10 cellular contexts compared by ENCODE assay signal in the genomic region with DNA sequence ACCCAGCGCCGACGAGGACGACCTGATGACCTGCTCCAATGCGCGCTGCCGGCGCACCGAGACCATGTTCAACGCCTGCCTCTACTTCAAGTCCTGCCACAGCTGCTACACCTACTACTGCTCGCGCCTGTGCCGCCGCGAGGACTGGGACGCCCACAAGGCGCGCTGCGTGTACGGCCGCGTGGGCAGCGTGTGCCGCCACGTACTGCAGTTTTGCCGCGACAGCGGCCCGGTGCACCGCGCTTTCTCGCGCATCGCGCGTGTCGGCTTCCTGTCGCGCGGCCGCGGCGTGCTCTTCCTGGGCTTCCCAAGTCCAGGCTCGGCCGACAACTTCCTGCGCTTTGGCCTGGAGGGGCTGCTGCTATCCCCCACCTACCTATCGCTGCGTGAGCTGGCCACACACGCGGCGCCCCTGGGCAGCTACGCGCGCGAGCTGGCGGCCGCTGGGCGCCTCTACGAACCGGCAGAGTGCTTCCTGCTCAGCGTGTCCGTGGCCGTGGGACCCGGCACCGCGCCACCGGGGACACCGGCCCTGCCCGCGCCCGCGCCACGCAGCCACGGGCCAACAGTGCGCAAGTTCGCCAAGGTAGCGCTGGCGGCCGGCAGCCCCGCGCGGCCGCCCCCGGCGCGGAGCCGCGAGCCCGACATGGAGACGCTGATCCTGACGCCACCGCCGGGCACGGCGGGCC. TPM values are rescaled to one million over a fixed set of nuclear protein-coding genes. Genes with fewer than 3 reads are reported as not detected.
A peak's percentile ranks its signal among the peaks of the same experiment; 100 is the strongest.
DNase-seq lines count a peak whose midpoint lies in the region; ATAC-seq and TF ChIP-seq lines count a peak whose summit lies in the region.
"Had no signal": no experiment of that assay in that cellular context is flagged by ENCODE, and none has a peak within 500 bp of the region (broad histone marks: within the 10 kb centered on the region; RNA-seq: fewer than 3 reads in every experiment).

No MANE protein-coding gene starts in this region.

- peak overlapping the region; percentile 71 for H3K27ac Mint-ChIP-seq in activated T-cell treated with anti-CD3 and anti-CD28 coated beads, Interleukin-2, amount 50 U/mL, for 24 hours
- H3K27ac Mint-ChIP-seq: activated B cell treated with CpG ODN at 0.5 μM for 24 hours had no signal

- peak overlapping the region in 9 of 10 donors; percentile 17 to 99 (median 78) for H3K4me3 ChIP-seq in heart right ventricle
- peak overlapping the region; percentile 40; the same call in 1 of the 2 replicates for H3K4me3 ChIP-seq in iPS-20b (ENCODE audit: low read length)
- peak overlapping the region; percentile 11 for H3K4me3 ChIP-seq in thymus (ENCODE audit: low read length)
- peak overlapping the region in 1 of 4 donors; percentile 83 for H3K4me3 ChIP-seq in adrenal gland

- H3K9ac ChIP-seq in iPS-20b (ENCODE audit: low read depth, low read length) = peak overlapping the region; percentile 37; the same call in 1 of the 2 replicates

- intact Hi-C loops in heart right ventricle (cut with DNase I) (loop anchor here in 6 of 10 donors (5.0 to 10.0 kb wide), 5 partner anchors 52 to 178 kb away; a partner anchor contains a TSS), left ventricle myocardium superior (cut with micrococcal nuclease) (no loop called here), adrenal gland (cut with DNase I) (loop anchor here (10.0 kb wide), 2 partner anchors 52 to 98 kb away; a partner anchor contains a TSS)

- 4 to 13% methylated on average over 95 of the region's 95 CpGs for WGBS in heart right ventricle, 2 donors
- WGBS in thymus = 8% methylated on average over 95 of the region's 95 CpGs
- WGBS in adrenal gland, 4 donors = 23 to 43% (median 33%) methylated on average over 37 to 95 of the region's 95 CpGs

- H3K4me3 Mint-ChIP-seq in activated T-cell treated with anti-CD3 and anti-CD28 coated beads, Interleukin-2, amount 50 U/mL, for 24 hours = peak overlapping the region; percentile 38

- H3K9me3 ChIP-seq in heart right ventricle (no peaks in the 10 kb centered on the region), iPS-20b (ENCODE audit: insufficient read depth, low read depth, low read length) (no peaks in the 10 kb centered on the region), thymus (ENCODE audit: control insufficient read depth) (peaks cover 2% of the 10 kb centered on the region), adrenal gland (replicated peaks in 1 of 3) (no peaks in the 10 kb centered on the region)
- H3K9me3 ChIP-seq: Caco-2 had no signal

- H3K27me3 Mint-ChIP-seq in activated T-cell treated with anti-CD3 and anti-CD28 coated beads, Interleukin-2, amount 50 U/mL, for 24 hours = peaks cover 32% of the 10 kb centered on the region

- H3K27ac ChIP-seq in heart right ventricle = peak overlapping the region in 1 of 10 donors; percentile 93
- no peak overlapping the region for H3K27ac ChIP-seq in iPS-20b (ENCODE audit: low read length)
- no peak overlapping the region for H3K27ac ChIP-seq in thymus (ENCODE audit: low read depth)
- H3K27ac ChIP-seq in adrenal gland = no peak overlapping the region

- H3K4me1 ChIP-seq in heart right ventricle (peaks cover 35 to 79% (median 63%) of the 10 kb centered on the region in 9 donors), iPS-20b (ENCODE audit: insufficient read depth, low read length) (peaks cover 7% of the 10 kb centered on the region; the same call in 1 of the 2 replicates), thymus (ENCODE audit: control insufficient read depth, insufficient read depth, low read length) (peaks cover 18% of the 10 kb centered on the region), adrenal gland (replicated peaks in 1 of 2) (peaks cover 21 to 43% of the 10 kb centered on the region in 2 donors)

- ATAC-seq in heart right ventricle (no peak), left ventricle myocardium superior (no peak)

- peaks cover 21% of the 10 kb centered on the region for H3K36me3 Mint-ChIP-seq in activated T-cell treated with anti-CD3 and anti-CD28 coated beads, Interleukin-2, amount 50 U/mL, for 24 hours (ENCODE audit: low read depth)

- no peaks in the 10 kb centered on the region for H3K9me3 Mint-ChIP-seq in activated T-cell treated with anti-CD3 and anti-CD28 coated beads, Interleukin-2, amount 50 U/mL, for 24 hours
- H3K9me3 Mint-ChIP-seq: activated B cell treated with CpG ODN at 0.5 μM for 24 hours had no signal

- H3K36me3 ChIP-seq in heart right ventricle (peaks cover 0 to 29% (median 10%) of the 10 kb centered on the region in 9 donors), iPS-20b (ENCODE audit: insufficient read depth, low read depth, low read length) (peaks cover 11% of the 10 kb centered on the region), thymus (ENCODE audit: control insufficient read depth, insufficient read depth) (peaks cover 5% of the 10 kb centered on the region), adrenal gland (replicated peaks in 1 of 2) (peaks cover 0 to 10% of the 10 kb centered on the region in 2 donors)

- H3K4me1 Mint-ChIP-seq in activated T-cell treated with anti-CD3 and anti-CD28 coated beads, Interleukin-2, amount 50 U/mL, for 24 hours (ENCODE audit: low read depth) = peaks cover 32% of the 10 kb centered on the region

- DNase-seq in heart right ventricle = no peak
- DNase-seq in left ventricle myocardium superior = no peak
- no peak for DNase-seq in activated T-cell treated with anti-CD3 and anti-CD28 coated beads, Interleukin-2, amount 50 U/mL, for 24 hours
- DNase-seq in NCI-H1105 treated with DMSO at 0.1 percent for 48 hours (lab: John Stamatoyannopoulos, UW) = no peak
- no peak for DNase-seq in activated CD8-positive, alpha-beta memory T cell treated with anti-CD3 and anti-CD28 coated beads for 24 hours
- DNase-seq in adrenal gland = no peak
- DNase-seq: activated B cell treated with CpG ODN at 0.5 μM for 24 hours, Caco-2 had no signal

- TF ChIP-seq POLR2A in adrenal gland (IDR thresholded peaks at IDR 0.05) = no peak

- H3K27me3 ChIP-seq in heart right ventricle = peaks cover 0 to 55% (median 29%) of the 10 kb centered on the region in 7 donors
- peaks cover 6% of the 10 kb centered on the region; the same call in 1 of the 2 replicates for H3K27me3 ChIP-seq in iPS-20b (ENCODE audit: insufficient read depth, low read length)
- H3K27me3 ChIP-seq in thymus (ENCODE audit: control insufficient read depth, insufficient read depth) = peaks cover 55% of the 10 kb centered on the region
- no peaks in the 10 kb centered on the region for H3K27me3 ChIP-seq in adrenal gland

- TF ChIP-seq CTCF in heart right ventricle (IDR thresholded peaks at IDR 0.05) (no peak), adrenal gland (IDR thresholded peaks at IDR 0.05) (no peak)

RNA-seq across cellular contexts. Expression of a gene that starts 2.7 kb away (rescaled TPM):
- total RNA-seq in heart right ventricle (100 to 1,000 TPM; 310 to 376 (median 327) TPM), left ventricle myocardium superior (357 TPM), adrenal gland (100 to 1,000 TPM in 6 of 8 donors, 10 to 100 TPM in 2; 73.9 to 267 (median 166) TPM)
- polyA plus RNA-seq in heart right ventricle (100 to 1,000 TPM; 354 to 650 TPM), thymus (85.7 TPM), adrenal gland (100 to 1,000 TPM in 2 of 3 donors, 10 to 100 TPM in 1; 75.8 to 330 (median 214) TPM)

RNA-seq across cellular contexts. Expression of a gene that starts 4.2 kb away (rescaled TPM):
- 1 to 10 TPM; 3.6 to 8.3 (median 5.9) TPM for total RNA-seq in heart right ventricle
- polyA plus RNA-seq in heart right ventricle = 1 to 10 TPM; 3.4 to 7.6 TPM
- total RNA-seq in left ventricle myocardium superior = 9.1 TPM
- polyA plus RNA-seq in thymus = 1.8 TPM
- 1 to 10 TPM in 7 of 8 donors, under 1 TPM in 1; 0.42 to 7.1 (median 3.8) TPM for total RNA-seq in adrenal gland
- polyA plus RNA-seq in adrenal gland = 10 to 100 TPM in 1 of 3 donors, 1 to 10 TPM in 1, under 1 TPM in 1; 0.33 to 13.7 (median 3.2) TPM

RNA-seq across cellular contexts. Expression of a gene that starts 5.6 kb away (rescaled TPM):
- 10 to 100 TPM in 2 of 10 donors, 1 to 10 TPM in 8; 4.1 to 11.3 (median 8.3) TPM for total RNA-seq in heart right ventricle
- 10 to 100 TPM in 1 of 2 donors, 1 to 10 TPM in 1; 8.0 to 45.4 TPM for polyA plus RNA-seq in heart right ventricle
- total RNA-seq in left ventricle myocardium superior = 12.9 TPM
- polyA plus RNA-seq in thymus = 14.0 TPM
- total RNA-seq in adrenal gland = 10 to 100 TPM in 1 of 8 donors, 1 to 10 TPM in 7; 1.3 to 13.8 (median 4.3) TPM
- 10 to 100 TPM in 2 of 3 donors, under 1 TPM in 1; 0.57 to 30.6 (median 11.6) TPM for polyA plus RNA-seq in adrenal gland

RNA-seq across cellular contexts. Expression of a gene that starts 19.6 kb away (rescaled TPM):
- total RNA-seq in heart right ventricle = 100 to 1,000 TPM; 289 to 375 (median 329) TPM
- 1,000 to 10,000 TPM in 1 of 2 donors, 100 to 1,000 TPM in 1; 624 to 1,058 TPM for polyA plus RNA-seq in heart right ventricle
- total RNA-seq in left ventricle myocardium superior = 354 TPM
- polyA plus RNA-seq in thymus = 407 TPM
- 100 to 1,000 TPM; 228 to 516 (median 411) TPM for total RNA-seq in adrenal gland
- 1,000 to 10,000 TPM in 2 of 3 donors, 100 to 1,000 TPM in 1; 649 to 1,113 (median 1,099) TPM for polyA plus RNA-seq in adrenal gland

RNA-seq across cellular contexts. Expression of a gene that starts 38.8 kb away (rescaled TPM):
- 10 to 100 TPM; 61.6 to 91.2 (median 66.6) TPM for total RNA-seq in heart right ventricle
- polyA plus RNA-seq in heart right ventricle = 10 to 100 TPM; 60.5 to 97.4 TPM
- 73.0 TPM for total RNA-seq in left ventricle myocardium superior
- polyA plus RNA-seq in thymus = 55.1 TPM
- 10 to 100 TPM; 46.2 to 82.0 (median 61.0) TPM for total RNA-seq in adrenal gland
- polyA plus RNA-seq in adrenal gland = 100 to 1,000 TPM in 1 of 3 donors, 10 to 100 TPM in 2; 24.0 to 150 (median 71.1) TPM
